In genomic region chr7:105776068-105776790, GRCh38 we compare ENCODE assay signal across 9 cellular contexts.
A peak's percentile ranks its signal among the peaks of the same experiment; 100 is the strongest.
DNase-seq lines count a peak whose midpoint lies in the region; ATAC-seq and TF ChIP-seq lines count a peak whose summit lies in the region.
"Had no signal": no experiment of that assay in that cellular context is flagged by ENCODE, and none has a peak within 500 bp of the region (broad histone marks: within the 10 kb centered on the region; RNA-seq: fewer than 3 reads in every experiment).

No MANE protein-coding gene starts in this region.

- TF ChIP-seq POLR2A in thyroid gland (IDR thresholded peaks at IDR 0.05), result no peak

- H3K4me3 ChIP-seq in astrocyte of the spinal cord (ENCODE audit: low read depth, low read length), result no peak overlapping the region
- peak overlapping the region; percentile 31; the same call in 1 of the 2 replicates for H3K4me3 ChIP-seq in iPS-20b (ENCODE audit: low read length)
- H3K4me3 ChIP-seq in thyroid gland (replicated peaks in 1 of 3), result no peak overlapping the region

- no peaks in the 10 kb centered on the region for H3K36me3 ChIP-seq in iPS-20b (ENCODE audit: insufficient read depth, low read depth, low read length)
- no peaks in the 10 kb centered on the region for H3K36me3 ChIP-seq in thyroid gland

- H3K4me1 ChIP-seq in iPS-20b (ENCODE audit: insufficient read depth, low read length), result peaks cover 50% of the 10 kb centered on the region
- H3K4me1 ChIP-seq in thyroid gland, result no peaks in the 10 kb centered on the region

- H3K9me3 ChIP-seq in iPS-20b (ENCODE audit: insufficient read depth, low read depth, low read length), result no peaks in the 10 kb centered on the region
- no peaks in the 10 kb centered on the region for H3K9me3 ChIP-seq in thyroid gland

- 71 to 72% methylated on average over 6 of the region's 6 CpGs for WGBS in thyroid gland, 2 donors

- DNase-seq in HS-5 (ENCODE audit: low read depth), result peak; percentile 94
- peak; percentile 99 for DNase-seq in astrocyte of the spinal cord (ENCODE audit: low read depth, low spot score)
- peak; percentile 5 to 19 for DNase-seq in thyroid gland
- no peak for DNase-seq in NCI-H446 treated with DMSO at 0.1 percent for 48 hours (lab: John Stamatoyannopoulos, UW)
- DNase-seq in GF-D8 (lab: John Stamatoyannopoulos, UW), result no peak
- DNase-seq in NCI-H748 treated with DMSO at 0.1 percent for 48 hours (lab: John Stamatoyannopoulos, UW), result no peak
- DNase-seq: KG1 had no signal

- H3K27ac ChIP-seq in iPS-20b (ENCODE audit: low read length) (no peak overlapping the region), thyroid gland (no peak overlapping the region)

- H3K27me3 ChIP-seq in iPS-20b (ENCODE audit: insufficient read depth, low read length) (peaks cover 4% of the 10 kb centered on the region; the same call in 1 of the 2 replicates), thyroid gland (no peaks in the 10 kb centered on the region)

- intact Hi-C loops in thyroid gland (cut with DNase I), result no loop called here

- H3K9ac ChIP-seq in iPS-20b (ENCODE audit: low read depth, low read length), result no peak overlapping the region

- TF ChIP-seq CTCF in astrocyte of the spinal cord (IDR thresholded peaks at IDR 0.05; ENCODE audit: low read depth, low read length), result no peak
- TF ChIP-seq CTCF in thyroid gland (IDR thresholded peaks at IDR 0.05), result no peak

- no peak for ATAC-seq in GM19397 (IDR thresholded peaks at IDR 0.05; ENCODE audit: unreplicated experiment)

- in situ Hi-C loops in astrocyte of the spinal cord (cut with HindIII; ENCODE audit: low sequenced_read_pairs), result no loop called here

Comparison
In these comparisons a context has a peak if more than half of its experiments do, and no peak if none do; other contexts are left out.
1. DNase-seq: peak in HS-5 (single experiment), astrocyte of the spinal cord (single experiment) and thyroid gland (2 of 2); none in NCI-H446 treated with DMSO at 0.1 percent for 48 hours (single experiment), GF-D8 (single experiment) and NCI-H748 treated with DMSO at 0.1 percent for 48 hours (single experiment).